21 cellular contexts compared by ENCODE assay signal in the genomic region with DNA sequence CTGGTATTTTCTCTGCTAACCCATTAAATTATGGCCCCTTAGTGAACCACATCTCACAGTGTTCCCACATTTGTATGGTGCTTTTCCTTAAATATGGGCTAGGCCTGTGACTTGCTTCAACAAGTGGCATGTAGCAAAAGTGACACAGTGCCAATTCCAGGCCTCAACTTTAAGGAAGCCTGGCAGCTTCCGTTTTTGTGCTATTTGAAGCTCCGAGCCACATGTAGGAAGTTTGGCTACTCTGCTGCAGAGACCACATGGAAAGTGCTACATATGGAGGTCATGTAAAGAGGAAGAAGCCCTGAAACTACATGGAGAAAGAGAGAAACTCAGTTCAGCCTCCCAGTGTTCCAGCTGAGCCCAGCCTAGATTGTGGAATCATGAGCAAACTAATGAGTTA. TPM values are rescaled to one million over a fixed set of nuclear protein-coding genes. Genes with fewer than 3 reads are reported as not detected.
DNase-seq lines count a peak whose midpoint lies in the region; ATAC-seq, FAIRE-seq and TF ChIP-seq lines count a peak whose summit lies in the region.
"Had no signal": no experiment of that assay in that cellular context is flagged by ENCODE, and none has a peak within 500 bp of the region (broad histone marks: within the 10 kb centered on the region; RNA-seq: fewer than 3 reads in every experiment).

No MANE protein-coding gene starts in this region.

- TF ChIP-seq EP300 in HepG2 (IDR thresholded peaks at IDR 0.05; ENCODE audit: low read depth in 2 of 2, low read length in 2 of 2), result no peak
- TF ChIP-seq EP300 in HepG2 (CRISPR knock-in tag; IDR thresholded peaks at IDR 0.05; ENCODE audit: borderline replicate concordance), result no peak
- no peak for TF ChIP-seq EP300 in gastroesophageal sphincter (IDR thresholded peaks at IDR 0.05)

- no peaks in the 10 kb centered on the region for H3K36me3 ChIP-seq in liver (ENCODE audit: control insufficient read depth in 4 of 4, insufficient read depth in 3 of 4, low read depth in 1 of 4, low read length in 3 of 4)
- no peaks in the 10 kb centered on the region for H3K36me3 ChIP-seq in HepG2 (replicated peaks in 1 of 2; ENCODE audit: control insufficient read depth in 1 of 2, insufficient read depth in 2 of 2, low read length in 2 of 2)
- H3K36me3 ChIP-seq in gastroesophageal sphincter, result no peaks in the 10 kb centered on the region

- H3K9me3 ChIP-seq in liver (ENCODE audit: control insufficient read depth in 4 of 4, low read length in 3 of 4) (no peaks in the 10 kb centered on the region), HepG2 (ENCODE audit: low read length) (no peaks in the 10 kb centered on the region), gastroesophageal sphincter (no peaks in the 10 kb centered on the region)
- H3K9me3 ChIP-seq: A549 had no signal

- no peaks in the 10 kb centered on the region for H3K79me2 ChIP-seq in HepG2 (ENCODE audit: insufficient read depth, low read length)
- H3K79me2 ChIP-seq: parathyroid adenoma had no signal

- H4K20me1 ChIP-seq in HepG2 (ENCODE audit: insufficient read depth, low read length), result no peaks in the 10 kb centered on the region

- WGBS in liver, result 36% methylated on average over 2 of the region's 2 CpGs
- WGBS in HepG2 (ENCODE audit: low lambda C conversion rate), result 44% methylated on average over 2 of the region's 2 CpGs
- WGBS in gastroesophageal sphincter (ENCODE audit: low coverage in 1 of 2), 2 donors, result 35 to 90% methylated on average over 2 of the region's 2 CpGs

- POLR2A ChIA-PET in HepG2 (lab: Yijun Ruan, JAX), result no interaction called here

- CTCF ChIA-PET in HepG2 (lab: Yijun Ruan, JAX; ENCODE audit: low intra/inter-chr PET ratio, low total read pairs), result no interaction called here

- H3K4me1 ChIP-seq in liver (ENCODE audit: control insufficient read depth in 4 of 4, insufficient read depth in 4 of 4, low read length in 3 of 4) (no peaks in the 10 kb centered on the region), HepG2 (ENCODE audit: insufficient read depth, low read length) (no peaks in the 10 kb centered on the region), gastroesophageal sphincter (no peaks in the 10 kb centered on the region)
- H3K4me1 ChIP-seq: A549, parathyroid adenoma had no signal

- no peak overlapping the region for H3K27ac ChIP-seq in liver (ENCODE audit: low read depth in 1 of 2, low read length in 2 of 2)
- no peak overlapping the region for H3K27ac ChIP-seq in HepG2 (ENCODE audit: extremely low read length, insufficient read depth, low read length)
- H3K27ac ChIP-seq in gastroesophageal sphincter, result no peak overlapping the region
- H3K27ac ChIP-seq: A549, epithelial cell of prostate, parathyroid adenoma had no signal

- FAIRE-seq in HepG2 (lab: Jason Lieb, UNC), result no peak
- FAIRE-seq: A549, kidney, urothelium cell line had no signal

- TF ChIP-seq CTCF in liver (IDR thresholded peaks at IDR 0.05; ENCODE audit: low read depth, low read length, missing input control) (no peak), HepG2 (CRISPR knock-in tag; IDR thresholded peaks at IDR 0.05) (no peak), gastroesophageal sphincter (IDR thresholded peaks at IDR 0.05) (no peak), omental fat pad (IDR thresholded peaks at IDR 0.05) (no peak)

- H3K27me3 ChIP-seq in liver (ENCODE audit: control insufficient read depth in 4 of 4, insufficient read depth in 4 of 4, low read length in 3 of 4), result no peaks in the 10 kb centered on the region
- H3K27me3 ChIP-seq in HepG2 (ENCODE audit: control insufficient read depth in 1 of 2, insufficient read depth in 2 of 2, low read length in 2 of 2), result no peaks in the 10 kb centered on the region
- H3K27me3 ChIP-seq in gastroesophageal sphincter, result no peaks in the 10 kb centered on the region

- H3K9ac ChIP-seq in liver (ENCODE audit: low read depth in 1 of 2, low read length in 2 of 2) (no peak overlapping the region), HepG2 (ENCODE audit: insufficient read depth, low read depth, low read length) (no peak overlapping the region)
- H3K9ac ChIP-seq: parathyroid adenoma had no signal

- no peak overlapping the region for H3K4me3 ChIP-seq in liver (ENCODE audit: low read depth in 1 of 3, low read length in 3 of 3)
- no peak overlapping the region for H3K4me3 ChIP-seq in HepG2 (replicated peaks in 1 of 3; ENCODE audit: insufficient read depth in 1 of 3, low read depth in 2 of 3, low read length in 3 of 3)
- no peak overlapping the region for H3K4me3 ChIP-seq in gastroesophageal sphincter
- H3K4me3 ChIP-seq: A549 had no signal

- ATAC-seq in HepG2, result no peak
- ATAC-seq in gastroesophageal sphincter, result peak; percentile 50
- ATAC-seq in omental fat pad (ENCODE audit: low FRiP score), result no peak
- no peak for ATAC-seq in GM21390 (IDR thresholded peaks at IDR 0.05; ENCODE audit: unreplicated experiment)
- no peak for ATAC-seq in HG03520 (IDR thresholded peaks at IDR 0.05; ENCODE audit: unreplicated experiment)
- ATAC-seq: A549; CD8-positive, alpha-beta T cell; stimulated activated memory B cell treated with anti-CD40 and anti-IgM and Interleukin-4, amounts not matched to agents 10 μg/mL and 1 μg/mL and 100 μg/mL, for 72 hours had no signal

- H2AFZ ChIP-seq in HepG2 (ENCODE audit: low read length), result no peak overlapping the region
- H2AFZ ChIP-seq: parathyroid adenoma had no signal

- BruUV-seq in HepG2 (replicated peaks; lab: Mats Ljungman, UMichigan), result no TSS peak

- TF ChIP-seq RAD21 in liver (IDR thresholded peaks at IDR 0.05) (no peak), HepG2 (CRISPR knock-in tag; IDR thresholded peaks at IDR 0.05) (no peak)

- H3K4me2 ChIP-seq in HepG2 (ENCODE audit: low read depth, low read length), result no peak overlapping the region
- H3K4me2 ChIP-seq: A549 had no signal

- intact Hi-C loops in HepG2 (cut with micrococcal nuclease; ENCODE audit: unreplicated experiment), result no loop called here

- in situ Hi-C loops in HepG2 (cut with HindIII; ENCODE audit: extremely low pct_ligation_motif_present, low pct_unique_long_range_greater_than_20kb), result no loop called here

- DNase-seq in HepG2 (ENCODE audit: low spot score), result no peak
- DNase-seq in medulla oblongata (ENCODE audit: extremely low spot score), result peak; percentile 86
- no peak for DNase-seq in omental fat pad (ENCODE audit: low spot score)
- no peak for DNase-seq in activated T-cell treated with anti-CD3 and anti-CD28 coated beads, Interleukin-2, amount 50 U/mL, for 1 hour
- DNase-seq: activated naive CD4-positive, alpha-beta T cell treated with anti-CD3 and anti-CD28 coated beads for 36 hours; CD8-positive, alpha-beta T cell; cortex of kidney; DMS79 treated with DMSO at 0.1 percent for 48 hours; kidney; NCI-H1105; NCI-H2171 treated with DMSO at 0.1 percent for 48 hours; NCI-H774 had no signal

- TF ChIP-seq POLR2A in HepG2 (IDR thresholded peaks at IDR 0.05; ENCODE audit: insufficient read depth in 1 of 2, low read depth in 2 of 2, low read length in 2 of 2) (no peak), gastroesophageal sphincter (IDR thresholded peaks at IDR 0.05) (no peak)

TF ChIP-seq in liver, 16 proteins besides CTCF, POLR2A, EP300 and RAD21:
- no peak for TF ChIP-seq NR2F2 (IDR thresholded peaks at IDR 0.05)
- TF ChIP-seq, protein P1, sequence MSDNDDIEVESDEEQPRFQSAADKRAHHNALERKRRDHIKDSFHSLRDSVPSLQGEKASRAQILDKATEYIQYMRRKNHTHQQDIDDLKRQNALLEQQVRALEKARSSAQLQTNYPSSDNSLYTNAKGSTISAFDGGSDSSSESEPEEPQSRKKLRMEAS (IDR thresholded peaks at IDR 0.05), result peak; percentile 22
TF ChIP-seq in liver: peak in this region for 1.

TF ChIP-seq in HepG2, 621 proteins besides CTCF, POLR2A, EP300 and RAD21 (continues in another document):
- TF ChIP-seq, protein P2, sequence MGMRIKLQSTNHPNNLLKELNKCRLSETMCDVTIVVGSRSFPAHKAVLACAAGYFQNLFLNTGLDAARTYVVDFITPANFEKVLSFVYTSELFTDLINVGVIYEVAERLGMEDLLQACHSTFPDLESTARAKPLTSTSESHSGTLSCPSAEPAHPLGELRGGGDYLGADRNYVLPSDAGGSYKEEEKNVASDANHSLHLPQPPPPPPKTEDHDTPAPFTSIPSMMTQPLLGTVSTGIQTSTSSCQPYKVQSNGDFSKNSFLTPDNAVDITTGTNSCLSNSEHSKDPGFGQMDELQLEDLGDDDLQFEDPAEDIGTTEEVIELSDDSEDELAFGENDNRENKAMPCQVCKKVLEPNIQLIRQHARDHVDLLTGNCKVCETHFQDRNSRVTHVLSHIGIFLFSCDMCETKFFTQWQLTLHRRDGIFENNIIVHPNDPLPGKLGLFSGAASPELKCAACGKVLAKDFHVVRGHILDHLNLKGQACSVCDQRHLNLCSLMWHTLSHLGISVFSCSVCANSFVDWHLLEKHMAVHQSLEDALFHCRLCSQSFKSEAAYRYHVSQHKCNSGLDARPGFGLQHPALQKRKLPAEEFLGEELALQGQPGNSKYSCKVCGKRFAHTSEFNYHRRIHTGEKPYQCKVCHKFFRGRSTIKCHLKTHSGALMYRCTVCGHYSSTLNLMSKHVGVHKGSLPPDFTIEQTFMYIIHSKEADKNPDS (CRISPR knock-in tag; IDR thresholded peaks at IDR 0.05), result no peak

RNA-seq across cellular contexts. Expression of a gene that starts 28.5 kb away (rescaled TPM):
- 10 to 100 TPM; 13.5 to 20.5 TPM for total RNA-seq in liver
- 10 to 100 TPM in 1 of 2 donors, 1 to 10 TPM in 1; 9.4 to 10.9 TPM for polyA plus RNA-seq in liver
- 42.3 and 54.7 TPM in 2 replicates for total RNA-seq in HepG2 (2016; rRNA removed; fragmentation: Illumina TruSeq; extraction: Trizol)
- 8.3 and 8.9 TPM in 2 replicates for total RNA-seq in HepG2 (2016; cell fraction: cytosol; rRNA removed; fragmentation: Illumina TruSeq; extraction: Trizol; ENCODE audit: low read depth)
- 40.3 and 56.8 TPM in 2 replicates for total RNA-seq in HepG2 (2016; cell fraction: insoluble cytoplasmic fraction; rRNA removed; fragmentation: Illumina TruSeq; extraction: Trizol)
- 33.3 and 35.5 TPM in 2 replicates for total RNA-seq in HepG2 (2016; cell fraction: membrane; rRNA removed; fragmentation: Illumina TruSeq; extraction: Trizol)
- 26.3 and 27.4 TPM in 2 replicates for total RNA-seq in HepG2 (2016; cell fraction: nucleus; rRNA removed; fragmentation: Illumina TruSeq; extraction: Trizol)
- polyA plus RNA-seq in HepG2 (2011; rRNA removed), result 15.7 and 17.8 TPM in 2 replicates
- polyA plus RNA-seq in HepG2 (2011; cell fraction: cytosol; rRNA removed), result 7.5 and 10.7 TPM in 2 replicates
- polyA plus RNA-seq in HepG2 (2011; cell fraction: nucleus; rRNA removed), result 4.2 and 5.7 TPM in 2 replicates
- 21.7 and 21.9 TPM in 2 replicates for polyA plus RNA-seq in HepG2 (2012)
- polyA plus RNA-seq in HepG2 (2016; cell fraction: cytosol; fragmentation: Illumina TruSeq; extraction: Trizol; ENCODE audit: low read depth), result 6.9 and 9.7 TPM in 2 replicates
- 45.0 and 48.3 TPM in 2 replicates for polyA plus RNA-seq in HepG2 (2016; cell fraction: insoluble cytoplasmic fraction; fragmentation: Illumina TruSeq; extraction: Trizol; ENCODE audit: low read depth)
- polyA plus RNA-seq in HepG2 (2016; cell fraction: membrane; fragmentation: Illumina TruSeq; extraction: Trizol; ENCODE audit: low read depth), result 20.9 and 24.4 TPM in 2 replicates
- polyA plus RNA-seq in HepG2 (2016; cell fraction: nucleus; fragmentation: Illumina TruSeq; extraction: Trizol; ENCODE audit: insufficient read depth, low read depth), result 23.2 and 23.5 TPM in 2 replicates
- 25.8 and 45.3 TPM in 2 replicates for polyA minus RNA-seq in HepG2 (2011; rRNA and poly(A)+ RNA removed; ENCODE audit: low replicate concordance)
- polyA minus RNA-seq in HepG2 (2011; cell fraction: cytosol; rRNA and poly(A)+ RNA removed), result 25.3 and 30.3 TPM in 2 replicates
- polyA minus RNA-seq in HepG2 (2011; cell fraction: nucleus; rRNA and poly(A)+ RNA removed), result 21.6 and 26.0 TPM in 2 replicates
- 10 to 100 TPM; 35.0 to 38.6 (median 35.3) TPM for total RNA-seq in gastroesophageal sphincter
- total RNA-seq in omental fat pad, result 10 to 100 TPM; 21.4 to 31.9 (median 27.7) TPM
